Comparison of ENCODE assay signal across 10 cellular contexts in the genomic region with DNA sequence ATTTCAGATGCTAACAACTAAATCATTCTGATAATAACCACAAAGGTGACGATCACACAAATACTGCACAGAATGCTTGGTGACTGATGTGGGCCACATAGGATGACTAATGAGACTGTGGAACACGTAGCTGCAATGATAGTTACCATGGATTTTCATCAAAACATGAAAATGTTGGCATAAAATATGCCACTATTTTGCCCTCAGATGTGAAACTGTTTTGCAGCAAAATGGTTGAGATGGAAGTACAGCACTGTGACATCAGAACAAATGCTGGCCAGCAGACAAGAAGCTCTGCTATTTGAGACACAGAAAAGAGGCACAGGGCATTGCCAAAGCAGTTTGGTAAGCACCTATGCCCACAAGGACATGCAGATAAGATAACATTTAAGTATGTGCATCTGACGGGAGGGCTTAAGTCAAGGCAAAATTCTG.
DNase-seq lines count a peak whose midpoint lies in the region; ATAC-seq and TF ChIP-seq lines count a peak whose summit lies in the region.
"Had no signal": no experiment of that assay in that cellular context is flagged by ENCODE, and none has a peak within 500 bp of the region (broad histone marks: within the 10 kb centered on the region; RNA-seq: fewer than 3 reads in every experiment).

No MANE protein-coding gene starts in this region.

- H3K36me3 ChIP-seq in mesenchymal stem cell (ENCODE audit: control insufficient read depth in 1 of 2, insufficient read depth in 2 of 2, low read depth in 1 of 2, low read length in 2 of 2) (peaks cover 0 to 52% of the 10 kb centered on the region in 2 experiments), spleen (peaks cover 0 to 32% (median 0%) of the 10 kb centered on the region in 6 donors)

- no peak overlapping the region for H2AK5ac ChIP-seq in mesenchymal stem cell (ENCODE audit: low read length, severe bottlenecking)

- no peaks in the 10 kb centered on the region for H3K79me1 ChIP-seq in mesenchymal stem cell (replicated peaks; ENCODE audit: low read length, poor library complexity, severe bottlenecking)

- H3K4me3 ChIP-seq in mesenchymal stem cell (ENCODE audit: insufficient read depth in 1 of 2, low read depth in 1 of 2, low read length in 2 of 2) (peak overlapping the region in 1 of 2 experiments; percentile 32), spleen (no peak overlapping the region)

- peak overlapping the region in 1 of 2 experiments; percentile 43 for H3K18ac ChIP-seq in mesenchymal stem cell (ENCODE audit: low read depth in 1 of 2, low read length in 2 of 2)

- H3K9ac ChIP-seq in mesenchymal stem cell (ENCODE audit: low read length), result peak overlapping the region; percentile 75

- H3K14ac ChIP-seq in mesenchymal stem cell (ENCODE audit: low read length in 2 of 2), result no peak overlapping the region

- no peak overlapping the region for H3K4me2 ChIP-seq in mesenchymal stem cell (ENCODE audit: low read length, poor library complexity, severe bottlenecking)

- no peak overlapping the region for H3K4ac ChIP-seq in mesenchymal stem cell (ENCODE audit: low read depth in 1 of 2, low read length in 2 of 2)

- H3K27me3 ChIP-seq in mesenchymal stem cell (ENCODE audit: control insufficient read depth in 1 of 2, insufficient read depth in 1 of 2, low read length in 2 of 2), result no peaks in the 10 kb centered on the region
- no peaks in the 10 kb centered on the region for H3K27me3 ChIP-seq in spleen (replicated peaks in 1 of 7)

- H3K27ac ChIP-seq in mesenchymal stem cell (ENCODE audit: low read length, poor library complexity, severe bottlenecking) (no peak overlapping the region), spleen (peak overlapping the region in 3 of 8 donors; percentile 34 to 52 (median 44))
- H3K27ac ChIP-seq: C4-2B had no signal

- H2BK15ac ChIP-seq in mesenchymal stem cell (ENCODE audit: low read depth, poor library complexity, severe bottlenecking), result no peak overlapping the region

- no peak overlapping the region for H2BK5ac ChIP-seq in mesenchymal stem cell (ENCODE audit: low read depth, low read length, poor library complexity, severe bottlenecking)

- no peak overlapping the region for H4K91ac ChIP-seq in mesenchymal stem cell (ENCODE audit: low read length)

- no peak for TF ChIP-seq POLR2A in spleen (IDR thresholded peaks at IDR 0.05)

- no peak overlapping the region for H2BK120ac ChIP-seq in mesenchymal stem cell (ENCODE audit: low read depth, low read length)

- no peak for TF ChIP-seq CTCF in spleen (IDR thresholded peaks at IDR 0.05 in 8 of 11, conservative IDR thresholded peaks at IDR 0.05 in 3 of 11)

- H3K4me1 ChIP-seq in mesenchymal stem cell (ENCODE audit: control insufficient read depth, insufficient read depth, low read depth, low read length) (peaks cover 5% of the 10 kb centered on the region), spleen (peaks cover 0 to 26% (median 10%) of the 10 kb centered on the region in 6 donors)

- H3K9me3 ChIP-seq in mesenchymal stem cell (ENCODE audit: control insufficient read depth, low read length) (no peaks in the 10 kb centered on the region), spleen (no peaks in the 10 kb centered on the region)

- intact Hi-C loops in spleen (cut with DNase I; ENCODE audit: low total_unique reads), result no loop called here

- 78% methylated on average over 3 of the region's 3 CpGs for WGBS in mesenchymal stem cell
- 44 to 69% (median 58%) methylated on average over 3 of the region's 3 CpGs for WGBS in spleen, 5 donors

- H2BK12ac ChIP-seq in mesenchymal stem cell (ENCODE audit: low read length in 2 of 2), result no peak overlapping the region

- no peak overlapping the region for H2AFZ ChIP-seq in mesenchymal stem cell (ENCODE audit: low read depth, low read length)

- no peak overlapping the region for H4K8ac ChIP-seq in mesenchymal stem cell (ENCODE audit: low read length)

- no peak for ATAC-seq in GM18519 (IDR thresholded peaks at IDR 0.05; ENCODE audit: low FRiP score, unreplicated experiment)

- DNase-seq in stimulated activated naive CD4-positive, alpha-beta T cell treated with Interleukin-2 at 50 U/mL for 16 hours (lab: John Stamatoyannopoulos, UW), result peak; percentile 33
- no peak for DNase-seq in stimulated activated naive CD4-positive, alpha-beta T cell (lab: John Stamatoyannopoulos, UW)
- DNase-seq in astrocyte of the hippocampus (ENCODE audit: low read depth, low spot score) (peak; percentile 78), mesenchymal stem cell (peak; percentile 24), GF-D8 (lab: John Stamatoyannopoulos, UW) (no peak), spleen (no peak), RPMI8226 (no peak)
- DNase-seq: NCI-H1105 had no signal

- no peak overlapping the region for H3K23ac ChIP-seq in mesenchymal stem cell (ENCODE audit: low read length in 2 of 2)

Comparison
In these comparisons a context has a peak if more than half of its experiments do, and no peak if none do; other contexts are left out.
1. DNase-seq: peak in stimulated activated naive CD4-positive, alpha-beta T cell treated with Interleukin-2 at 50 U/mL for 16 hours (single experiment), astrocyte of the hippocampus (single experiment) and mesenchymal stem cell (single experiment); none in stimulated activated naive CD4-positive, alpha-beta T cell (0 of 6), GF-D8 (single experiment), spleen (single experiment) and RPMI8226 (single experiment).